Comparison of ENCODE assay signal across 1 cellular context in genomic region chr11:64090811-64091516, GRCh38.
TF ChIP-seq lines count a peak whose summit lies in the region.

No MANE protein-coding gene starts in this region.

TF ChIP-seq in HepG2, 621 proteins besides CTCF, POLR2A, EP300 and RAD21 (continued from another document):
- TF ChIP-seq, protein P1, sequence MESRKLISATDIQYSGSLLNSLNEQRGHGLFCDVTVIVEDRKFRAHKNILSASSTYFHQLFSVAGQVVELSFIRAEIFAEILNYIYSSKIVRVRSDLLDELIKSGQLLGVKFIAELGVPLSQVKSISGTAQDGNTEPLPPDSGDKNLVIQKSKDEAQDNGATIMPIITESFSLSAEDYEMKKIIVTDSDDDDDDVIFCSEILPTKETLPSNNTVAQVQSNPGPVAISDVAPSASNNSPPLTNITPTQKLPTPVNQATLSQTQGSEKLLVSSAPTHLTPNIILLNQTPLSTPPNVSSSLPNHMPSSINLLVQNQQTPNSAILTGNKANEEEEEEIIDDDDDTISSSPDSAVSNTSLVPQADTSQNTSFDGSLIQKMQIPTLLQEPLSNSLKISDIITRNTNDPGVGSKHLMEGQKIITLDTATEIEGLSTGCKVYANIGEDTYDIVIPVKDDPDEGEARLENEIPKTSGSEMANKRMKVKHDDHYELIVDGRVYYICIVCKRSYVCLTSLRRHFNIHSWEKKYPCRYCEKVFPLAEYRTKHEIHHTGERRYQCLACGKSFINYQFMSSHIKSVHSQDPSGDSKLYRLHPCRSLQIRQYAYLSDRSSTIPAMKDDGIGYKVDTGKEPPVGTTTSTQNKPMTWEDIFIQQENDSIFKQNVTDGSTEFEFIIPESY (CRISPR knock-in tag; IDR thresholded peaks at IDR 0.05): peak; percentile 89
- TF ChIP-seq NR2C2 (CRISPR knock-in tag; IDR thresholded peaks at IDR 0.05; ENCODE audit: borderline replicate concordance): peak; percentile 92
- peak; percentile 44 for TF ChIP-seq HNRNPK (IDR thresholded peaks at IDR 0.05; ENCODE audit: low read depth, low read length, poor library complexity, severe bottlenecking)
- TF ChIP-seq GATAD2A (CRISPR knock-in tag; IDR thresholded peaks at IDR 0.05): peak; percentile 42; the same call in 1 of the 2 replicates
- peak; percentile 96 for TF ChIP-seq CEBPB (IDR thresholded peaks at IDR 0.05; ENCODE audit: borderline replicate concordance, low read depth, low read length)
- TF ChIP-seq SAP130 (CRISPR knock-in tag; IDR thresholded peaks at IDR 0.05; ENCODE audit: low read depth): 0 out of 2 replicates have a peak, but pooled peaks have one; percentile 11
- TF ChIP-seq THAP11 (CRISPR knock-in tag; IDR thresholded peaks at IDR 0.05): peak; percentile 39; the same call in 1 of the 2 replicates
- TF ChIP-seq ATF4 (CRISPR knock-in tag; IDR thresholded peaks at IDR 0.05): peak; percentile 52 to 97; a peak in 3 of 4 replicates
TF ChIP-seq in HepG2: peak in this region for 14.
